Comparison of ENCODE assay signal across 9 cellular contexts in genomic region chr13:112583592-112584277, GRCh38. TPM values are rescaled to one million over a fixed set of nuclear protein-coding genes. Genes with fewer than 3 reads are reported as not detected.
DNase-seq lines count a peak whose midpoint lies in the region; ATAC-seq and TF ChIP-seq lines count a peak whose summit lies in the region.
"Had no signal": no experiment of that assay in that cellular context is flagged by ENCODE, and none has a peak within 500 bp of the region (broad histone marks: within the 10 kb centered on the region; RNA-seq: fewer than 3 reads in every experiment).

No MANE protein-coding gene starts in this region.

- TF ChIP-seq POLR2A in testis (IDR thresholded peaks at IDR 0.05) (no peak), uterus (IDR thresholded peaks at IDR 0.05) (no peak)

- no peak for ATAC-seq in activated T-cell treated with anti-CD3 and anti-CD28 coated beads, Interleukin-2, amount 50 U/mL, for 72 hours (replicated peaks in 1 of 2)
- ATAC-seq in HG03064 (IDR thresholded peaks at IDR 0.05; ENCODE audit: low read depth, unreplicated experiment), result peak; percentile 43

- TF ChIP-seq CTCF in SU-DHL-6 (IDR thresholded peaks at IDR 0.05; ENCODE audit: insufficient read depth, low read length, poor library complexity, severe bottlenecking) (no peak), testis (IDR thresholded peaks at IDR 0.05) (no peak), uterus (IDR thresholded peaks at IDR 0.05) (no peak)

- DNase-seq in activated T-cell treated with anti-CD3 and anti-CD28 coated beads, Interleukin-2, amount 50 U/mL, for 24 hours, result no peak
- no peak for DNase-seq in activated T-cell treated with anti-CD3 and anti-CD28 coated beads, Interleukin-2, amount 50 U/mL, for 72 hours
- peak; percentile 35 for DNase-seq in testis
- DNase-seq in activated CD4-positive, CD25-positive, alpha-beta regulatory T cell treated with anti-CD3 and anti-CD28 coated beads, Interleukin-2, amount 50 U/mL, for 72 hours, result no peak
- DNase-seq in uterus, result no peak
- no peak for DNase-seq in NCI-H2081 (lab: John Stamatoyannopoulos, UW)
- DNase-seq: mammary epithelial cell had no signal

- no peak overlapping the region for H3K4me3 Mint-ChIP-seq in activated T-cell treated with anti-CD3 and anti-CD28 coated beads, Interleukin-2, amount 50 U/mL, for 24 hours
- H3K4me3 Mint-ChIP-seq in activated T-cell treated with anti-CD3 and anti-CD28 coated beads, Interleukin-2, amount 50 U/mL, for 72 hours, result peak overlapping the region in 1 of 2 donors; percentile 9

- H3K9me3 ChIP-seq in SU-DHL-6 (ENCODE audit: insufficient read depth, low read length), result no peaks in the 10 kb centered on the region
- H3K9me3 ChIP-seq in testis, result no peaks in the 10 kb centered on the region
- no peaks in the 10 kb centered on the region for H3K9me3 ChIP-seq in uterus

- H3K27ac Mint-ChIP-seq in activated T-cell treated with anti-CD3 and anti-CD28 coated beads, Interleukin-2, amount 50 U/mL, for 24 hours, result peak overlapping the region; percentile 4
- H3K27ac Mint-ChIP-seq in activated T-cell treated with anti-CD3 and anti-CD28 coated beads, Interleukin-2, amount 50 U/mL, for 72 hours, result no peak overlapping the region

- H3K27me3 Mint-ChIP-seq in activated T-cell treated with anti-CD3 and anti-CD28 coated beads, Interleukin-2, amount 50 U/mL, for 24 hours, result no peaks in the 10 kb centered on the region
- no peaks in the 10 kb centered on the region for H3K27me3 Mint-ChIP-seq in activated T-cell treated with anti-CD3 and anti-CD28 coated beads, Interleukin-2, amount 50 U/mL, for 72 hours (ENCODE audit: low read depth)

- peaks cover under 1% of the 10 kb centered on the region for H3K9me3 Mint-ChIP-seq in activated T-cell treated with anti-CD3 and anti-CD28 coated beads, Interleukin-2, amount 50 U/mL, for 24 hours
- no peaks in the 10 kb centered on the region for H3K9me3 Mint-ChIP-seq in activated T-cell treated with anti-CD3 and anti-CD28 coated beads, Interleukin-2, amount 50 U/mL, for 72 hours

- no peaks in the 10 kb centered on the region; the same call in 1 of the 2 replicates for H3F3A ChIP-seq in SU-DHL-6 (ENCODE audit: insufficient read depth)

- H3K27me3 ChIP-seq in SU-DHL-6 (ENCODE audit: low read length) (no peaks in the 10 kb centered on the region), testis (no peaks in the 10 kb centered on the region), uterus (no peaks in the 10 kb centered on the region)

- H3K36me3 Mint-ChIP-seq in activated T-cell treated with anti-CD3 and anti-CD28 coated beads, Interleukin-2, amount 50 U/mL, for 24 hours (ENCODE audit: low read depth), result peaks cover 56% of the 10 kb centered on the region
- peaks cover 3 to 12% of the 10 kb centered on the region in 2 donors for H3K36me3 Mint-ChIP-seq in activated T-cell treated with anti-CD3 and anti-CD28 coated beads, Interleukin-2, amount 50 U/mL, for 72 hours (ENCODE audit: insufficient read depth in 2 of 2)

- intact Hi-C loops in testis (cut with DNase I; ENCODE audit: low total_unique reads), result no loop called here
- intact Hi-C loops in uterus (cut with DNase I; ENCODE audit: low total_unique reads), result no loop called here

- no peaks in the 10 kb centered on the region for H3K36me3 ChIP-seq in SU-DHL-6 (ENCODE audit: low read length)
- no peaks in the 10 kb centered on the region for H3K36me3 ChIP-seq in testis (ENCODE audit: low read depth, missing control alignments)
- no peaks in the 10 kb centered on the region for H3K36me3 ChIP-seq in uterus

- H3K4me1 ChIP-seq in testis (no peaks in the 10 kb centered on the region), uterus (no peaks in the 10 kb centered on the region)

- 83 to 91% methylated on average over 11 of the region's 11 CpGs for WGBS in testis, 2 donors

- no peaks in the 10 kb centered on the region for H3K9me2 ChIP-seq in SU-DHL-6 (replicated peaks; ENCODE audit: insufficient read depth, low read length)

- H3K4me1 Mint-ChIP-seq in activated T-cell treated with anti-CD3 and anti-CD28 coated beads, Interleukin-2, amount 50 U/mL, for 24 hours (ENCODE audit: low read depth), result peaks cover 65% of the 10 kb centered on the region
- peaks cover 60% of the 10 kb centered on the region for H3K4me1 Mint-ChIP-seq in activated T-cell treated with anti-CD3 and anti-CD28 coated beads, Interleukin-2, amount 50 U/mL, for 72 hours (ENCODE audit: low read depth)

- peak overlapping the region; percentile 54 for H3K4me2 ChIP-seq in SU-DHL-6 (ENCODE audit: low read depth, low read length, poor library complexity, severe bottlenecking)

- peak overlapping the region; percentile 69 for H3K27ac ChIP-seq in SU-DHL-6 (ENCODE audit: low read depth, low read length)
- H3K27ac ChIP-seq in testis, result no peak overlapping the region
- H3K27ac ChIP-seq in uterus, result no peak overlapping the region

- H3K4me3 ChIP-seq in SU-DHL-6 (ENCODE audit: insufficient read depth, low read length, poor library complexity, severe bottlenecking) (peak overlapping the region; percentile 26), testis (no peak overlapping the region), uterus (no peak overlapping the region)

- H2AFZ ChIP-seq in SU-DHL-6 (ENCODE audit: low read depth, low read length, severe bottlenecking), result no peak overlapping the region

- peaks cover 92% of the 10 kb centered on the region for H3K79me2 ChIP-seq in SU-DHL-6 (ENCODE audit: insufficient read depth, low read length)

- H3K9ac ChIP-seq in SU-DHL-6 (ENCODE audit: low read length), result peak overlapping the region; percentile 41; the same call in 1 of the 2 replicates

- peaks cover 1% of the 10 kb centered on the region; the same call in 1 of the 2 replicates for H4K20me1 ChIP-seq in SU-DHL-6 (ENCODE audit: low read depth, low read length)

RNA-seq across cellular contexts. Expression of gene TUBGCP3, which starts 4.2 kb away (rescaled TPM):
- total RNA-seq in activated T-cell treated with anti-CD3 and anti-CD28 coated beads, Interleukin-2, amount 50 U/mL, for 72 hours, result 10 to 100 TPM; 53.9 to 59.6 TPM
- 10 to 100 TPM; 53.1 TPM for total RNA-seq in testis
- 42.4 TPM for polyA plus RNA-seq in testis (ENCODE audit: insufficient read depth, low read depth, low replicate concordance)
- 10 to 100 TPM; 19.7 to 62.3 (median 38.8) TPM for total RNA-seq in uterus
